Comparison of ENCODE assay signal across 11 cellular contexts in genomic region chr6:39881851-39882566, GRCh38. TPM values are rescaled to one million over a fixed set of nuclear protein-coding genes. Genes with fewer than 3 reads are reported as not detected.
DNase-seq lines count a peak whose midpoint lies in the region; ATAC-seq lines count a peak whose summit lies in the region.
"Had no signal": no experiment of that assay in that cellular context is flagged by ENCODE, and none has a peak within 500 bp of the region (broad histone marks: within the 10 kb centered on the region; RNA-seq: fewer than 3 reads in every experiment).

No MANE protein-coding gene starts in this region.

- POLR2A ChIA-PET in activated CD4-positive, alpha-beta T cell treated with anti-CD3 and anti-CD28 coated beads, Interleukin-2, amount 10 ng/mL, durations not matched to agents 7 days and 5 days (lab: Charles Lee) = no interaction called here

- intact Hi-C loops in Right ventricle myocardium superior (cut with DNase I) = no loop called here

- peak overlapping the region; percentile 19 for H3K4me3 ChIP-seq in skeletal muscle cell (ENCODE audit: low read depth, low read length)

- no peaks in the 10 kb centered on the region for H3K9me3 Mint-ChIP-seq in activated CD4-positive, alpha-beta T cell treated with anti-CD3 and anti-CD28 coated beads, Interleukin-2, amount 10 ng/mL, durations not matched to agents 7 days and 5 days
- H3K9me3 Mint-ChIP-seq: activated T-helper 1 cell treated with anti-CD3 and anti-CD28 coated beads, Interleukin-12 subunit alpha, Interleukin-12 subunit beta, Interleukin-2, Interleukin-4 antibody, amounts not matched to agents 30 ng/mL and 10 ng/mL and 1 ng/mL, durations not matched to agents 14 hours and 24 hours and 36 hours had no signal

- CTCF ChIA-PET in activated CD4-positive, alpha-beta T cell treated with anti-CD3 and anti-CD28 coated beads, Interleukin-2, amount 10 ng/mL, durations not matched to agents 7 days and 5 days (lab: Charles Lee) = no interaction called here

- no peak overlapping the region for H3K27ac Mint-ChIP-seq in activated CD4-positive, alpha-beta T cell treated with anti-CD3 and anti-CD28 coated beads, Interleukin-2, amount 10 ng/mL, durations not matched to agents 7 days and 5 days
- H3K27ac Mint-ChIP-seq: activated T-helper 1 cell treated with anti-CD3 and anti-CD28 coated beads, Interleukin-12 subunit alpha, Interleukin-12 subunit beta, Interleukin-2, Interleukin-4 antibody, amounts not matched to agents 30 ng/mL and 10 ng/mL and 1 ng/mL, durations not matched to agents 14 hours and 24 hours and 36 hours had no signal

- ATAC-seq in Right ventricle myocardium superior (ENCODE audit: poor library complexity) (peak; percentile 35), GM21423 (IDR thresholded peaks at IDR 0.05; ENCODE audit: unreplicated experiment) (no peak), HG02970 (IDR thresholded peaks at IDR 0.05; ENCODE audit: low FRiP score, unreplicated experiment) (no peak)

- H3K36me3 Mint-ChIP-seq in activated CD4-positive, alpha-beta T cell treated with anti-CD3 and anti-CD28 coated beads, Interleukin-2, amount 10 ng/mL, durations not matched to agents 7 days and 5 days (ENCODE audit: low read depth) = no peaks in the 10 kb centered on the region
- H3K36me3 Mint-ChIP-seq: CD14-positive monocyte had no signal

- DNase-seq in AG20443 (ENCODE audit: low spot score) (peak; percentile 89), amniotic stem cell (lab: John Stamatoyannopoulos, UW) (peak; percentile 38), Right ventricle myocardium superior (no peak), skeletal muscle cell (ENCODE audit: low read depth) (peak; percentile 94), NCI-H524 treated with DMSO at 0.1 percent for 48 hours (lab: John Stamatoyannopoulos, UW) (no peak)
- DNase-seq in activated CD4-positive, alpha-beta T cell treated with anti-CD3 and anti-CD28 coated beads, Interleukin-2, amount 10 ng/mL, durations not matched to agents 7 days and 5 days = no peak
- DNase-seq: effector CD8-positive, alpha-beta T cell had no signal

- H3K27me3 Mint-ChIP-seq in activated CD4-positive, alpha-beta T cell treated with anti-CD3 and anti-CD28 coated beads, Interleukin-2, amount 10 ng/mL, durations not matched to agents 7 days and 5 days = no peaks in the 10 kb centered on the region

- H3K4me3 Mint-ChIP-seq in activated CD4-positive, alpha-beta T cell treated with anti-CD3 and anti-CD28 coated beads, Interleukin-2, amount 10 ng/mL, durations not matched to agents 7 days and 5 days = no peak overlapping the region
- H3K4me3 Mint-ChIP-seq: activated T-helper 1 cell treated with anti-CD3 and anti-CD28 coated beads, Interleukin-12 subunit alpha, Interleukin-12 subunit beta, Interleukin-2, Interleukin-4 antibody, amounts not matched to agents 30 ng/mL and 10 ng/mL and 1 ng/mL, durations not matched to agents 14 hours and 24 hours and 36 hours; CD14-positive monocyte had no signal

- H3K4me1 Mint-ChIP-seq in activated CD4-positive, alpha-beta T cell treated with anti-CD3 and anti-CD28 coated beads, Interleukin-2, amount 10 ng/mL, durations not matched to agents 7 days and 5 days = no peaks in the 10 kb centered on the region
- H3K4me1 Mint-ChIP-seq: CD14-positive monocyte had no signal

RNA-seq across cellular contexts. Expression of gene MOCS1, which starts 52.3 kb away (rescaled TPM):
- 29.7 TPM for total RNA-seq in Right ventricle myocardium superior
- 1 to 10 TPM; 1.7 to 1.8 TPM for total RNA-seq in activated CD4-positive, alpha-beta T cell treated with anti-CD3 and anti-CD28 coated beads, Interleukin-2, amount 10 ng/mL, durations not matched to agents 7 days and 5 days

Comparison
In these comparisons a context has a peak if more than half of its experiments do, and no peak if none do; other contexts are left out.
1. DNase-seq: peak in AG20443 (single experiment), amniotic stem cell (single experiment) and skeletal muscle cell (single experiment); none in Right ventricle myocardium superior (single experiment), activated CD4-positive, alpha-beta T cell treated with anti-CD3 and anti-CD28 coated beads, Interleukin-2, amount 10 ng/mL, durations not matched to agents 7 days and 5 days (single experiment) and NCI-H524 treated with DMSO at 0.1 percent for 48 hours (single experiment).
2. RNA of gene MOCS1, which starts 52.3 kb away (total RNA-seq): 29.7 TPM in Right ventricle myocardium superior (single experiment); 1.7 to 1.8 TPM in activated CD4-positive, alpha-beta T cell treated with anti-CD3 and anti-CD28 coated beads, Interleukin-2, amount 10 ng/mL, durations not matched to agents 7 days and 5 days; every median in the first group is over 10 times any median in the second.